ENCODE assay signal across 11 cellular contexts in the genomic region with DNA sequence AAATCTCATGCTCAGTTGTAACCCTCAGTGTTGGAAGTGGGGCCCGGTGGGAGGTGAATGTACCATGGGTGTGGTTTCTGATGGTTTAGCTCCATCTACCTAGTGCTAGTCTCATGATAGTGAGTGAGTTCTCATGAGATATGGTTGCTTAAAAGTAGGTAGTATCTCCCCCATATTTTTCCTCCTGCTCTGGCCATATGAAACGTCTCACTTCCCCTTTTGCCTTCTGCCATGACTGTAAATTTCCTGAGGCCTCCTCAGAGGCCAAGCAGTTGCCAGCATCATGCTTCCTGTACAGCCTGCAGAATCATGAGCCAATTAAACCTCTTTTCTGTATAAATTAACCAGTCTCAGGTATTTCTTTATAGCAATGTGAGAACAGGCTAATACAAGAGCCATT.
DNase-seq lines count a peak whose midpoint lies in the region; ATAC-seq, FAIRE-seq and TF ChIP-seq lines count a peak whose summit lies in the region.
"Had no signal": no experiment of that assay in that cellular context is flagged by ENCODE, and none has a peak within 500 bp of the region (broad histone marks: within the 10 kb centered on the region; RNA-seq: fewer than 3 reads in every experiment).

No MANE protein-coding gene starts in this region.

- BruUV-seq in OCI-LY7 (replicated peaks; lab: Mats Ljungman, UMichigan), result no TSS peak

- H4K20me1 ChIP-seq in OCI-LY7 (ENCODE audit: insufficient read depth, low read length), result no peaks in the 10 kb centered on the region

- H3K9me2 ChIP-seq in OCI-LY7 (ENCODE audit: insufficient read depth, low read length), result no peaks in the 10 kb centered on the region

- no peak overlapping the region for H3K4me3 ChIP-seq in OCI-LY7 (ENCODE audit: low read depth, low read length, poor library complexity, severe bottlenecking)

- POLR2A ChIA-PET in OCI-LY7 (lab: Charles Lee), result no interaction called here
- POLR2A ChIA-PET in HEK293T (lab: Yijun Ruan, JAX), result no interaction called here

- CTCF ChIA-PET in OCI-LY7 (lab: Charles Lee; ENCODE audit: unreplicated experiment) (no interaction called here), HEK293T (lab: Yijun Ruan, JAX) (no interaction called here)

- ATAC-seq in GM21447 (IDR thresholded peaks at IDR 0.05; ENCODE audit: unreplicated experiment) (peak; percentile 48), HG03135 (IDR thresholded peaks at IDR 0.05; ENCODE audit: unreplicated experiment) (peak; percentile 55)

- DNase-seq in GM18507 (ENCODE audit: extremely low spot score, insufficient read length, low read depth) (no peak), OCI-LY7 (ENCODE audit: low spot score) (peak; percentile 35), amniotic stem cell (lab: John Stamatoyannopoulos, UW) (no peak), nucleus accumbens (lab: John Stamatoyannopoulos, UW) (no peak), HEK293T (ENCODE audit: extremely low spot score) (no peak), Ammon's horn (ENCODE audit: low spot score) (no peak)
- DNase-seq: NCI-H1092 treated with DMSO at 0.1 percent for 48 hours; NK-92 treated with Interleukin-12 subunit alpha and Interleukin-12 subunit beta, amount 100 ng/mL, for 24 hours had no signal

- no peaks in the 10 kb centered on the region for H3K36me3 ChIP-seq in OCI-LY7 (ENCODE audit: insufficient read depth, low read length)

- H3K27ac ChIP-seq in OCI-LY7 (ENCODE audit: low read depth, low read length, poor library complexity, severe bottlenecking), result no peak overlapping the region
- H3K27ac ChIP-seq: C4-2B had no signal

- no peak for TF ChIP-seq CTCF in OCI-LY7 (conservative IDR thresholded peaks at IDR 0.05; ENCODE audit: low read length)

- intact Hi-C loops in OCI-LY7 (cut with micrococcal nuclease; ENCODE audit: unreplicated experiment), result no loop called here

- H3K9me3 ChIP-seq in OCI-LY7 (ENCODE audit: low read length), result no peaks in the 10 kb centered on the region

- peak; percentile 87 for FAIRE-seq in GM18507 (lab: Jason Lieb, UNC)

- no peaks in the 10 kb centered on the region for H3K79me2 ChIP-seq in OCI-LY7 (ENCODE audit: insufficient read depth, low read depth, low read length)

- peaks cover 21% of the 10 kb centered on the region for H3K4me1 ChIP-seq in OCI-LY7 (ENCODE audit: insufficient read depth, low read length, poor library complexity, severe bottlenecking)

- H3K4me2 ChIP-seq in OCI-LY7 (ENCODE audit: low read length), result no peak overlapping the region

- no peak overlapping the region for H2AFZ ChIP-seq in OCI-LY7 (ENCODE audit: low read length)

TF ChIP-seq in HEK293T, 16 proteins besides CTCF, POLR2A, EP300 and RAD21:
- TF ChIP-seq TARDBP (IDR thresholded peaks at IDR 0.05) (no peak), HDGF (IDR thresholded peaks at IDR 0.05; ENCODE audit: borderline replicate concordance) (no peak), CTBP1 (IDR thresholded peaks at IDR 0.05; ENCODE audit: borderline replicate concordance) (no peak), SP1 (IDR thresholded peaks at IDR 0.05) (no peak), FOXM1 (IDR thresholded peaks at IDR 0.05; ENCODE audit: borderline replicate concordance) (no peak), BHLHE40 (IDR thresholded peaks at IDR 0.05; ENCODE audit: borderline replicate concordance) (no peak), NFRKB (IDR thresholded peaks at IDR 0.05) (no peak), ELF4 (IDR thresholded peaks at IDR 0.05) (no peak), LEF1 (IDR thresholded peaks at IDR 0.05; ENCODE audit: borderline replicate concordance) (no peak), L3MBTL2 (conservative IDR thresholded peaks at IDR 0.05) (no peak), ARNT (IDR thresholded peaks at IDR 0.05) (no peak), FOXA1 (IDR thresholded peaks at IDR 0.05) (no peak), ZNF384 (IDR thresholded peaks at IDR 0.05) (no peak), SUZ12 (IDR thresholded peaks at IDR 0.05) (no peak), FOXK2 (IDR thresholded peaks at IDR 0.05) (no peak)
- TF ChIP-seq, protein P1, sequence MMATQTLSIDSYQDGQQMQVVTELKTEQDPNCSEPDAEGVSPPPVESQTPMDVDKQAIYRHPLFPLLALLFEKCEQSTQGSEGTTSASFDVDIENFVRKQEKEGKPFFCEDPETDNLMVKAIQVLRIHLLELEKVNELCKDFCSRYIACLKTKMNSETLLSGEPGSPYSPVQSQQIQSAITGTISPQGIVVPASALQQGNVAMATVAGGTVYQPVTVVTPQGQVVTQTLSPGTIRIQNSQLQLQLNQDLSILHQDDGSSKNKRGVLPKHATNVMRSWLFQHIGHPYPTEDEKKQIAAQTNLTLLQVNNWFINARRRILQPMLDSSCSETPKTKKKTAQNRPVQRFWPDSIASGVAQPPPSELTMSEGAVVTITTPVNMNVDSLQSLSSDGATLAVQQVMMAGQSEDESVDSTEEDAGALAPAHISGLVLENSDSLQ (IDR thresholded peaks at IDR 0.05), result no peak
